ENCODE assay signal across 23 cellular contexts in genomic region chr2:240383099-240383758, GRCh38.
"Had no signal": no experiment of that assay in that cellular context is flagged by ENCODE, and none has a peak within 500 bp of the region (broad histone marks: within the 10 kb centered on the region; RNA-seq: fewer than 3 reads in every experiment).

No MANE protein-coding gene starts in this region.

- DNase-seq: activated CD4-positive, alpha-beta T cell treated with anti-CD3 and anti-CD28 coated beads, Interleukin-2, amount 10 ng/mL, durations not matched to agents 7 days and 5 days; activated CD8-positive, alpha-beta T cell treated with anti-CD3 and anti-CD28 coated beads, Interleukin-2, amount 10 ng/mL, durations not matched to agents 7 days and 5 days; activated gamma-delta T cell; activated naive CD4-positive, alpha-beta T cell treated with anti-CD3 and anti-CD28 coated beads, Interleukin-2, amount 50 U/mL, for 16 hours; activated naive CD8-positive, alpha-beta T cell treated with anti-CD3 and anti-CD28 coated beads, Interleukin-2, amount 50 U/mL, for 24 hours; central memory CD4-positive, alpha-beta T cell; endodermal cell; esophagus squamous epithelium; hypothalamus; naive B cell; stimulated activated CD4-positive, alpha-beta T cell treated with anti-CD3 and anti-CD28 coated beads, Interleukin-4, amount 100 ng/mL, for 24 hours; stimulated activated naive CD4-positive, alpha-beta T cell treated with Interleukin-2 at 50 U/mL for 16 hours; T-cell had no signal

- H3K9me3 ChIP-seq: body of pancreas, esophagus squamous epithelium, gastrocnemius medialis had no signal

- H3K27ac ChIP-seq: body of pancreas, esophagus squamous epithelium, gastrocnemius medialis, VCaP had no signal

- H3K27me3 ChIP-seq: body of pancreas, gastrocnemius medialis, tibial nerve had no signal

- ATAC-seq: activated CD4-positive, CD25-positive, alpha-beta regulatory T cell treated with anti-CD3 and anti-CD28 coated beads, Interleukin-2, amount 50 U/mL, for 24 hours; activated CD8-positive, alpha-beta T cell treated with anti-CD3 and anti-CD28 coated beads, Interleukin-2, amount 10 ng/mL, durations not matched to agents 7 days and 5 days; activated naive CD8-positive, alpha-beta T cell treated with anti-CD3 and anti-CD28 coated beads, Interleukin-2, amount 50 U/mL, for 24 hours; body of pancreas; gastrocnemius medialis; T-cell had no signal

- FAIRE-seq: colon had no signal

- H3K4me3 ChIP-seq: body of pancreas, esophagus squamous epithelium, gastrocnemius medialis, lung had no signal

- H3K27ac Mint-ChIP-seq: activated CD4-positive, alpha-beta T cell treated with anti-CD3 and anti-CD28 coated beads, Interleukin-2, amount 10 ng/mL, durations not matched to agents 7 days and 5 days; activated CD8-positive, alpha-beta T cell treated with anti-CD3 and anti-CD28 coated beads, Interleukin-2, amount 10 ng/mL, durations not matched to agents 7 days and 5 days; activated naive CD8-positive, alpha-beta T cell treated with anti-CD3 and anti-CD28 coated beads, Interleukin-2, amount 50 U/mL, for 24 hours; activated T-helper 1 cell treated with anti-CD3 and anti-CD28 coated beads, Interleukin-12 subunit alpha, Interleukin-12 subunit beta, Interleukin-2, Interleukin-4 antibody, amounts not matched to agents 30 ng/mL and 10 ng/mL and 1 ng/mL, durations not matched to agents 14 hours and 24 hours and 36 hours; endodermal cell; naive B cell; progenitor cell of endocrine pancreas; T-helper 2 cell treated with Interferon-gamma antibody and Interleukin-4, amounts not matched to agents 5 μg/mL and 100 μg/mL, for 36 hours had no signal

- H3K4me1 Mint-ChIP-seq: activated CD4-positive, alpha-beta T cell treated with anti-CD3 and anti-CD28 coated beads, Interleukin-2, amount 10 ng/mL, durations not matched to agents 7 days and 5 days; endodermal cell; naive B cell; T-cell had no signal

- H3K36me3 ChIP-seq: esophagus squamous epithelium, gastrocnemius medialis, tibial nerve had no signal

- H3K4me1 ChIP-seq: body of pancreas had no signal

- H3K4me3 Mint-ChIP-seq: activated CD4-positive, alpha-beta T cell treated with anti-CD3 and anti-CD28 coated beads, Interleukin-2, amount 10 ng/mL, durations not matched to agents 7 days and 5 days; activated CD8-positive, alpha-beta T cell treated with anti-CD3 and anti-CD28 coated beads, Interleukin-2, amount 10 ng/mL, durations not matched to agents 7 days and 5 days; activated naive CD8-positive, alpha-beta T cell treated with anti-CD3 and anti-CD28 coated beads, Interleukin-2, amount 50 U/mL, for 24 hours; activated T-helper 1 cell treated with anti-CD3 and anti-CD28 coated beads, Interleukin-12 subunit alpha, Interleukin-12 subunit beta, Interleukin-2, Interleukin-4 antibody, amounts not matched to agents 30 ng/mL and 10 ng/mL and 1 ng/mL, durations not matched to agents 14 hours and 24 hours and 36 hours; endodermal cell; T-cell; T-helper 2 cell treated with Interferon-gamma antibody and Interleukin-4, amounts not matched to agents 5 μg/mL and 100 μg/mL, for 36 hours had no signal

- H3K9me3 Mint-ChIP-seq: activated CD4-positive, alpha-beta T cell treated with anti-CD3 and anti-CD28 coated beads, Interleukin-2, amount 10 ng/mL, durations not matched to agents 7 days and 5 days; activated naive CD8-positive, alpha-beta T cell treated with anti-CD3 and anti-CD28 coated beads, Interleukin-2, amount 50 U/mL, for 24 hours; activated T-helper 1 cell treated with anti-CD3 and anti-CD28 coated beads, Interleukin-12 subunit alpha, Interleukin-12 subunit beta, Interleukin-2, Interleukin-4 antibody, amounts not matched to agents 30 ng/mL and 10 ng/mL and 1 ng/mL, durations not matched to agents 14 hours and 24 hours and 36 hours; T-cell; T-helper 2 cell treated with Interferon-gamma antibody and Interleukin-4, amounts not matched to agents 5 μg/mL and 100 μg/mL, for 36 hours had no signal

- H3K36me3 Mint-ChIP-seq: naive B cell, T-cell had no signal
